ENCODE assay signal across 11 cellular contexts in genomic region chr1:172909606-172910326, GRCh38.
DNase-seq lines count a peak whose midpoint lies in the region; ATAC-seq, FAIRE-seq and TF ChIP-seq lines count a peak whose summit lies in the region.
"Had no signal": no experiment of that assay in that cellular context is flagged by ENCODE, and none has a peak within 500 bp of the region (broad histone marks: within the 10 kb centered on the region; RNA-seq: fewer than 3 reads in every experiment).

No MANE protein-coding gene starts in this region.

- H3K27me3 ChIP-seq in K562 (ENCODE audit: control insufficient read depth in 2 of 2, insufficient read depth in 2 of 2, low read length in 2 of 2): no peaks in the 10 kb centered on the region
- no peaks in the 10 kb centered on the region for H3K27me3 ChIP-seq in keratinocyte (ENCODE audit: control insufficient read depth, extremely low read depth, insufficient read depth, low read length)
- no peaks in the 10 kb centered on the region for H3K27me3 ChIP-seq in CD8-positive, alpha-beta T cell (ENCODE audit: insufficient read depth, low read length)
- H3K27me3 ChIP-seq: BLaER1 treated with 17β-estradiol and CSF1 and Interleukin-3, amounts not matched to agents 10 nM and 100 nM had no signal

- H3K4me2 ChIP-seq in K562 (ENCODE audit: insufficient read depth, low read length): peak overlapping the region; percentile 6; the same call in 1 of the 2 replicates
- H3K4me2 ChIP-seq in keratinocyte (ENCODE audit: control insufficient read depth, extremely low read depth, insufficient read depth, low read depth, low read length): peak overlapping the region; percentile 25
- H3K4me2 ChIP-seq: BLaER1 treated with 17β-estradiol and CSF1 and Interleukin-3, amounts not matched to agents 10 nM and 100 nM had no signal

- peak; percentile 74 for DNase-seq in AG08395 (ENCODE audit: low spot score)
- DNase-seq in HTR-8/SVneo (ENCODE audit: insufficient read length, low spot score): no peak
- DNase-seq in K562 (ENCODE audit: extremely low read depth in 1 of 4, low spot score in 3 of 4): no peak
- no peak for DNase-seq in keratinocyte (ENCODE audit: low read depth, low spot score)
- DNase-seq in NCI-H1436 (lab: John Stamatoyannopoulos, UW): no peak
- DNase-seq in CD8-positive, alpha-beta T cell: no peak
- no peak for DNase-seq in NCI-H774 (lab: John Stamatoyannopoulos, UW)
- DNase-seq: effector memory CD8-positive, alpha-beta T cell; NCI-H2081 treated with DMSO at 0.1 percent for 48 hours had no signal

- H3K36me3 Mint-ChIP-seq in CD8-positive, alpha-beta T cell: no peaks in the 10 kb centered on the region

- peaks cover 21% of the 10 kb centered on the region for H3K4me1 Mint-ChIP-seq in CD8-positive, alpha-beta T cell (ENCODE audit: low read depth)

- in situ Hi-C loops in K562 (cut with MboI): no loop called here

- H3K9ac ChIP-seq in K562 (ENCODE audit: insufficient read depth in 1 of 2, low read depth in 2 of 2, low read length in 2 of 2) (no peak overlapping the region), keratinocyte (ENCODE audit: control insufficient read depth, extremely low read depth, insufficient read depth, low read length) (no peak overlapping the region)
- H3K9ac ChIP-seq: BLaER1 treated with 17β-estradiol and CSF1 and Interleukin-3, amounts not matched to agents 10 nM and 100 nM had no signal

- CTCF ChIA-PET in K562 (lab: Yijun Ruan, JAX; ENCODE audit: low intra/inter-chr PET ratio): no interaction called here
- CTCF ChIA-PET in CD8-positive, alpha-beta T cell (lab: Charles Lee): interaction anchor here (1.2 kb wide), 1 partner anchor 292 kb away, joined by 3 read pairs; no protein-coding TSS in a partner anchor

- no peak for TF ChIP-seq CTCF in K562 (IDR thresholded peaks at IDR 0.05 in 2 of 3, conservative IDR thresholded peaks at IDR 0.05 in 1 of 3; ENCODE audit: insufficient read depth in 2 of 3, low read depth in 1 of 3, low read length in 3 of 3)
- no peak for TF ChIP-seq CTCF in keratinocyte (optimal IDR thresholded peaks at IDR 0.05 in 1 of 3, IDR thresholded peaks at IDR 0.05 in 1 of 3, conservative IDR thresholded peaks at IDR 0.05 in 1 of 3; ENCODE audit: extremely low read depth in 1 of 3, insufficient read depth in 2 of 3, low read length in 3 of 3)
- no peak for TF ChIP-seq CTCF in CD8-positive, alpha-beta T cell (IDR thresholded peaks at IDR 0.05)

- H4K20me1 ChIP-seq in K562 (replicated peaks; ENCODE audit: control insufficient read depth, insufficient read depth, low read length) (no peaks in the 10 kb centered on the region), keratinocyte (ENCODE audit: control insufficient read depth, extremely low read depth, insufficient read depth, low read length) (no peaks in the 10 kb centered on the region)
- H4K20me1 ChIP-seq: BLaER1 treated with 17β-estradiol and CSF1 and Interleukin-3, amounts not matched to agents 10 nM and 100 nM had no signal

- ATAC-seq in K562 (peak; percentile 90), HG03354 (IDR thresholded peaks at IDR 0.05; ENCODE audit: poor library complexity, severe bottlenecking, unreplicated experiment) (no peak)
- ATAC-seq in CD8-positive, alpha-beta T cell: no peak
- ATAC-seq: effector memory CD8-positive, alpha-beta T cell had no signal

- H3K27ac ChIP-seq in K562 (ENCODE audit: extremely low read depth, low read depth, low read length): no peak overlapping the region; the same call in 2 of the 3 replicates
- H3K27ac ChIP-seq in keratinocyte (ENCODE audit: control insufficient read depth, insufficient read depth, low read length): peak overlapping the region; percentile 64
- no peak overlapping the region for H3K27ac ChIP-seq in CD8-positive, alpha-beta T cell (ENCODE audit: low read depth, low read length)
- H3K27ac ChIP-seq: BLaER1 treated with 17β-estradiol and CSF1 and Interleukin-3, amounts not matched to agents 10 nM and 100 nM had no signal

- H3K4me3 Mint-ChIP-seq in CD8-positive, alpha-beta T cell: no peak overlapping the region
- H3K4me3 Mint-ChIP-seq: effector memory CD8-positive, alpha-beta T cell had no signal

- H3K79me2 ChIP-seq in K562 (ENCODE audit: control insufficient read depth, insufficient read depth, low read length) (no peaks in the 10 kb centered on the region), keratinocyte (ENCODE audit: control insufficient read depth, insufficient read depth, low read length) (no peaks in the 10 kb centered on the region)

- TF ChIP-seq EP300 in K562 (IDR thresholded peaks at IDR 0.05; ENCODE audit: low read length): no peak

- no peaks in the 10 kb centered on the region for H3K36me3 ChIP-seq in K562 (ENCODE audit: control insufficient read depth, insufficient read depth, low read length)
- peaks cover 0 to 2% of the 10 kb centered on the region in 2 experiments for H3K36me3 ChIP-seq in keratinocyte (ENCODE audit: control insufficient read depth in 2 of 2, extremely low read depth in 1 of 2, insufficient read depth in 2 of 2, low read length in 2 of 2)
- no peaks in the 10 kb centered on the region for H3K36me3 ChIP-seq in CD8-positive, alpha-beta T cell (ENCODE audit: insufficient read depth, low read length)

- peak; percentile 82 for FAIRE-seq in HTR-8/SVneo (lab: Jason Lieb, UNC)
- FAIRE-seq in K562 (lab: Jason Lieb, UNC): peak; percentile 11
- peak; percentile 95 for FAIRE-seq in keratinocyte (lab: Jason Lieb, UNC)

- peaks cover 0 to 5% of the 10 kb centered on the region in 2 experiments; a peak in 2 of 5 replicates for H3K4me1 ChIP-seq in K562 (replicated peaks in 1 of 2; ENCODE audit: control insufficient read depth in 2 of 2, insufficient read depth in 2 of 2, low read length in 2 of 2)
- peaks cover 30% of the 10 kb centered on the region for H3K4me1 ChIP-seq in keratinocyte (ENCODE audit: control insufficient read depth, extremely low read depth, insufficient read depth, low read length)
- H3K4me1 ChIP-seq in CD8-positive, alpha-beta T cell (ENCODE audit: insufficient read depth, low read length): peaks cover 17% of the 10 kb centered on the region

- H3K9me3 ChIP-seq in K562 (replicated peaks; ENCODE audit: control insufficient read depth, insufficient read depth, low read depth, low read length) (peaks cover 5% of the 10 kb centered on the region), keratinocyte (ENCODE audit: control insufficient read depth, low read depth, low read length) (peaks cover 15% of the 10 kb centered on the region)
- peaks cover 7% of the 10 kb centered on the region for H3K9me3 ChIP-seq in CD8-positive, alpha-beta T cell (ENCODE audit: low read length)

- H2AFZ ChIP-seq in K562 (ENCODE audit: low read depth, low read length): peak overlapping the region; percentile 60
- H2AFZ ChIP-seq in keratinocyte (ENCODE audit: control insufficient read depth, low read length): peak overlapping the region; percentile 59

- BruUV-seq in K562 (replicated peaks; lab: Mats Ljungman, UMichigan): no TSS peak

- dilution Hi-C loops in keratinocyte (cut with MboI; ENCODE audit: extremely low pct_ligation_motif_present, low sequenced_read_pairs): loop anchor here (5.0 kb wide), 1 partner anchor 77 kb away; no protein-coding TSS in a partner anchor

- intact Hi-C loops in K562 (cut with micrococcal nuclease): no loop called here
- intact Hi-C loops in CD8-positive, alpha-beta T cell (cut with DNase I, micrococcal nuclease): loop anchor here in 1 of 2 experiments (2.0 kb wide), 1 partner anchor 15 kb away; no protein-coding TSS in a partner anchor

- peaks cover 14% of the 10 kb centered on the region for H3K9me3 Mint-ChIP-seq in CD8-positive, alpha-beta T cell

- H3K27me3 Mint-ChIP-seq in CD8-positive, alpha-beta T cell (ENCODE audit: low read depth): no peaks in the 10 kb centered on the region

- TF ChIP-seq POLR2A in K562 (conservative IDR thresholded peaks at IDR 0.05): no peak

- 27% methylated on average over 11 of the region's 11 CpGs for WGBS in K562 (ENCODE audit: insufficient coverage, low coverage, missing lambda C conversion rate)

- H3K27ac Mint-ChIP-seq in CD8-positive, alpha-beta T cell: no peak overlapping the region
- H3K27ac Mint-ChIP-seq: effector memory CD8-positive, alpha-beta T cell had no signal

- POLR2A ChIA-PET in K562 (lab: Yijun Ruan, JAX): interaction anchor here (0.8 kb wide), 1 partner anchor 11 kb away, joined by 3 read pairs; no protein-coding TSS in a partner anchor
- POLR2A ChIA-PET in CD8-positive, alpha-beta T cell (lab: Charles Lee): interaction anchor here (1.7 kb wide), 1 partner anchor 10 kb away, joined by 4 read pairs; no protein-coding TSS in a partner anchor

- TF ChIP-seq RAD21 in K562 (CRISPR knock-in tag; conservative IDR thresholded peaks at IDR 0.05 in 1 of 2, IDR thresholded peaks at IDR 0.05 in 1 of 2): no peak

- H3K9me1 ChIP-seq in K562 (ENCODE audit: control insufficient read depth, insufficient read depth, low read length) (no peaks in the 10 kb centered on the region), keratinocyte (ENCODE audit: control insufficient read depth, extremely low read depth, insufficient read depth, low read length) (no peaks in the 10 kb centered on the region)

- H3K4me3 ChIP-seq in K562 (no peak overlapping the region), keratinocyte (ENCODE audit: control insufficient read depth in 2 of 3, extremely low read depth in 1 of 3, insufficient read depth in 2 of 3, low read depth in 1 of 3, low read length in 3 of 3) (no peak overlapping the region)
- H3K4me3 ChIP-seq in CD8-positive, alpha-beta T cell (ENCODE audit: low read depth, low read length): no peak overlapping the region
- H3K4me3 ChIP-seq: BLaER1 treated with 17β-estradiol and CSF1 and Interleukin-3, amounts not matched to agents 10 nM and 100 nM had no signal

TF ChIP-seq in K562, 482 proteins besides CTCF, POLR2A, EP300 and RAD21 (continues in another document):
- TF ChIP-seq FOSL1 (tag; conservative IDR thresholded peaks at IDR 0.05) (0 out of 2 replicates have a peak, but pooled peaks have one; percentile 18), SPI1 (IDR thresholded peaks at IDR 0.05; ENCODE audit: borderline replicate concordance, low read depth, low read length) (no peak), ZFX (CRISPR knock-in tag; IDR thresholded peaks at IDR 0.05) (no peak), BRD9 (IDR thresholded peaks at IDR 0.05; ENCODE audit: low read depth, partially characterized antibody) (no peak), ATF3 (IDR thresholded peaks at IDR 0.05) (peak; percentile 74), ATF3 (CRISPR knock-in tag; conservative IDR thresholded peaks at IDR 0.05) (no peak)
